ENCODE assay signal across 7 cellular contexts in the genomic region with DNA sequence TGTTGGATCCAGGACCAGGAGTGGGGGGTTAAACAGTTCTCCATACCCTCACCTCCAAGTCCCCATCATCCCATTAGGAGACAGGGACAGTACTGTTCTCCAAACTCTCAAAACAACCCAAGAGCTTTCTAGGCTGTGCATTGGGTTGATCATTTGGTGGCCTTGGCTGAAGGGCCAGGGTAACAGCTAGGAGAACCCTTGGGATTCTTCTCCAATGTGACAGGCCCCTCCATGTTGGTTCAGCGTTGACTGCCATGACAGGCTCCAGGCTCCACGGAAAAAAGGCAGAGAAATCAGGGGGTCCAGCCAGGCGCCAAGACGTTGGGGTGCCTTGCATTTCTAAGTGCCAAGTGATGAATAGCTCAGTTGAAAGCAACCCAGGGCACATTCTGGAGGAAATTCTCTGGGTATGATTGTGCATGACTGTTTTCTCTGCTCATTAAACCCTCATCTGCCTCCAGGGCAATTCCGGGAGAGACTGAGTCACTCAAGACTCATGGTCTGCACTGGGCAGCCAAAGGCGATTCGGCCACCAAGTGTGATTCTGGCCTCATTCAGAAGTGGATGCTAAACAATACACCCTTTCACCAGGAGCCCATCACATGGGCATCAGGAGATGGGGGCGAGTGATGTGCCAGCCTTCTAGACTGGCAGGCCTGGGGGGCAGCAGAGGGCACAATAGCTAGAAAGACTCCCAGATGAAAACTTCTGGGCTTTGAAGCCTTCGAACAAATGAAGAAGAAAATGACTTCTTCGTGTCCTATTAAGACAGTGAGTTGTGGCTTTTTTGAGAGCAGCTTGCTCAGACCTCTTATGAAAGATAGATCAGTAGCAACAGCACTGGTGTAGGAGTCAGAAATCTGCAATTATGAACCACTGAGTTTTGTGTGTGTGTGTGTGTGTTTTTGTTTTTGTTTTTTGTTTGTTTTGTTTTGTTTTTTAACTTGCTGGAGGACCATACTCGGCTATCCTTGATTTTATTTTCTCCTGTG. TPM values are rescaled to one million over a fixed set of nuclear protein-coding genes. Genes with fewer than 3 reads are reported as not detected.
DNase-seq lines count a peak whose midpoint lies in the region; ATAC-seq lines count a peak whose summit lies in the region.

No MANE protein-coding gene starts in this region.

- ATAC-seq in GM18909 (IDR thresholded peaks at IDR 0.05; ENCODE audit: poor library complexity, unreplicated experiment) (peak; percentile 6), HG03159 (IDR thresholded peaks at IDR 0.05; ENCODE audit: unreplicated experiment) (peak; percentile 13), left ventricle myocardium superior (peak; percentile 15), GM18520 (IDR thresholded peaks at IDR 0.05; ENCODE audit: unreplicated experiment) (no peak)
- peak; percentile 5 to 8 for ATAC-seq in stimulated activated naive B cell treated with anti-CD40 and anti-IgM and Interleukin-4, amounts not matched to agents 10 μg/mL and 1 μg/mL and 100 μg/mL, for 72 hours (replicated peaks)

- H3K4me1 Mint-ChIP-seq in activated T-helper 2 cell treated with anti-CD3 and anti-CD28 coated beads, Interferon-gamma antibody, Interleukin-2, Interleukin-4, amounts not matched to agents 10 μg/mL and 5 μg/mL and 100 μg/mL, durations not matched to agents 14 hours and 24 hours and 36 hours (ENCODE audit: low read depth) = peaks cover 98% of the 10 kb centered on the region
- peaks cover 70 to 100% of the 10 kb centered on the region in 2 donors for H3K4me1 Mint-ChIP-seq in stimulated activated naive B cell treated with anti-CD40 and anti-IgM and Interleukin-4, amounts not matched to agents 10 μg/mL and 1 μg/mL and 100 μg/mL, for 72 hours

- no peaks in the 10 kb centered on the region for H3K27me3 Mint-ChIP-seq in activated T-helper 2 cell treated with anti-CD3 and anti-CD28 coated beads, Interferon-gamma antibody, Interleukin-2, Interleukin-4, amounts not matched to agents 10 μg/mL and 5 μg/mL and 100 μg/mL, durations not matched to agents 14 hours and 24 hours and 36 hours (ENCODE audit: low read depth)
- no peaks in the 10 kb centered on the region for H3K27me3 Mint-ChIP-seq in stimulated activated naive B cell treated with anti-CD40 and anti-IgM and Interleukin-4, amounts not matched to agents 10 μg/mL and 1 μg/mL and 100 μg/mL, for 72 hours

- H3K4me3 Mint-ChIP-seq in activated T-helper 2 cell treated with anti-CD3 and anti-CD28 coated beads, Interferon-gamma antibody, Interleukin-2, Interleukin-4, amounts not matched to agents 10 μg/mL and 5 μg/mL and 100 μg/mL, durations not matched to agents 14 hours and 24 hours and 36 hours (ENCODE audit: low read depth) = peak overlapping the region; percentile 67
- peak overlapping the region; percentile 59 to 68 for H3K4me3 Mint-ChIP-seq in stimulated activated naive B cell treated with anti-CD40 and anti-IgM and Interleukin-4, amounts not matched to agents 10 μg/mL and 1 μg/mL and 100 μg/mL, for 72 hours

- intact Hi-C loops in activated T-helper 2 cell treated with anti-CD3 and anti-CD28 coated beads, Interferon-gamma antibody, Interleukin-2, Interleukin-4, amounts not matched to agents 10 μg/mL and 5 μg/mL and 100 μg/mL, durations not matched to agents 14 hours and 24 hours and 36 hours (cut with micrococcal nuclease) = loop anchor here (1.0 to 5.0 kb wide), 8 partner anchors 11 to 249 kb away; a partner anchor contains a TSS
- intact Hi-C loops in left ventricle myocardium superior (cut with micrococcal nuclease) = no loop called here

- peak; percentile 35 for DNase-seq in activated T-helper 2 cell treated with anti-CD3 and anti-CD28 coated beads, Interferon-gamma antibody, Interleukin-2, Interleukin-4, amounts not matched to agents 10 μg/mL and 5 μg/mL and 100 μg/mL, durations not matched to agents 14 hours and 24 hours and 36 hours (ENCODE audit: low spot score)
- DNase-seq in left ventricle myocardium superior = no peak
- no peak for DNase-seq in stimulated activated naive B cell treated with anti-CD40 and anti-IgM and Interleukin-4, amounts not matched to agents 10 μg/mL and 1 μg/mL and 100 μg/mL, for 72 hours
- DNase-seq in NCI-H1105 (lab: John Stamatoyannopoulos, UW) = no peak

- no peaks in the 10 kb centered on the region for H3K9me3 Mint-ChIP-seq in activated T-helper 2 cell treated with anti-CD3 and anti-CD28 coated beads, Interferon-gamma antibody, Interleukin-2, Interleukin-4, amounts not matched to agents 10 μg/mL and 5 μg/mL and 100 μg/mL, durations not matched to agents 14 hours and 24 hours and 36 hours
- no peaks in the 10 kb centered on the region for H3K9me3 Mint-ChIP-seq in stimulated activated naive B cell treated with anti-CD40 and anti-IgM and Interleukin-4, amounts not matched to agents 10 μg/mL and 1 μg/mL and 100 μg/mL, for 72 hours

- peaks cover 71% of the 10 kb centered on the region for H3K36me3 Mint-ChIP-seq in activated T-helper 2 cell treated with anti-CD3 and anti-CD28 coated beads, Interferon-gamma antibody, Interleukin-2, Interleukin-4, amounts not matched to agents 10 μg/mL and 5 μg/mL and 100 μg/mL, durations not matched to agents 14 hours and 24 hours and 36 hours (ENCODE audit: low read depth)
- H3K36me3 Mint-ChIP-seq in stimulated activated naive B cell treated with anti-CD40 and anti-IgM and Interleukin-4, amounts not matched to agents 10 μg/mL and 1 μg/mL and 100 μg/mL, for 72 hours = peaks cover 8 to 19% of the 10 kb centered on the region in 2 donors

- H3K27ac Mint-ChIP-seq in activated T-helper 2 cell treated with anti-CD3 and anti-CD28 coated beads, Interferon-gamma antibody, Interleukin-2, Interleukin-4, amounts not matched to agents 10 μg/mL and 5 μg/mL and 100 μg/mL, durations not matched to agents 14 hours and 24 hours and 36 hours = peak overlapping the region; percentile 98
- H3K27ac Mint-ChIP-seq in stimulated activated naive B cell treated with anti-CD40 and anti-IgM and Interleukin-4, amounts not matched to agents 10 μg/mL and 1 μg/mL and 100 μg/mL, for 72 hours = peak overlapping the region; percentile 97

RNA-seq across cellular contexts. Expression of a gene that starts 27.7 kb away (rescaled TPM):
- total RNA-seq in activated T-helper 2 cell treated with anti-CD3 and anti-CD28 coated beads, Interferon-gamma antibody, Interleukin-2, Interleukin-4, amounts not matched to agents 10 μg/mL and 5 μg/mL and 100 μg/mL, durations not matched to agents 14 hours and 24 hours and 36 hours = 232 and 249 TPM in 2 replicates
- 19.6 TPM for total RNA-seq in left ventricle myocardium superior

Comparison
In these comparisons a context has a peak if more than half of its experiments do, and no peak if none do; other contexts are left out.
1. RNA of a gene that starts 27.7 kb away (total RNA-seq): 232 to 249 TPM in activated T-helper 2 cell treated with anti-CD3 and anti-CD28 coated beads, Interferon-gamma antibody, Interleukin-2, Interleukin-4, amounts not matched to agents 10 μg/mL and 5 μg/mL and 100 μg/mL, durations not matched to agents 14 hours and 24 hours and 36 hours; 19.6 TPM in left ventricle myocardium superior (single experiment); every median in the first group is over 10 times any median in the second.